16 cellular contexts compared by ENCODE assay signal in the genomic region with DNA sequence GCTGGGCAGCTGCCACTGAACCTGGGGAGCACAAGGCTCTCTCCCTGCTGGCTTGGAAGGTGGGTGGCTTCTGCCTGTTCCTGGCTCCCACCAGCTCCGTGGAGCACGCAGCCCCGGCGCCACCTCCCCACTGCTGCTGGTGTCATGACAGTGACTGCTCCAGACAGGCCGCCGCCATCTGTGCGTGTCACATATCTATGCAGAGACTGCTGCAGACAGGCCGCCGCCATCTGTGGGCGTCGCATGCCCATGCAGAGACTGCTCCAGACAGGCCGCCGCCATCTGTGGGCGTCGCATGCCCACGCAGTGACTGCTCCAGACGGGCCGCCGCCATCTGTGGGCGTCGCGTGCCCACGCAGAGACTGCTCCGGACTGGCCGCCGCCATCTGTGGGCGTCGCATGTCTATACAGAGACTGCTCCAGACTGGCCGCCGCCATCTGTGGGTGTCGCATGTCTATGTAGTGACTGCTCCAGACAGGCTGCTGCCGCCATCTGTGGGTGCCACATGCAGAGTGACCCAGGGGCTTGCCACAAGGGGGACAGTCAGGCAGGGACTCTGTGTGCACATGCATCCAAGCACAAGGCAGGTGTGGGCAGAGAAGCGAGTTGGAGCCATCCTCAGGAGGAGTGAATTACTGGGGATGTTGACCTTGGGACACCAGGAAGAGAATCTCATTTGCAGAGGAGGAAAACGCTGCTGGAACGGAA.
"Had no signal": no experiment of that assay in that cellular context is flagged by ENCODE, and none has a peak within 500 bp of the region (broad histone marks: within the 10 kb centered on the region; RNA-seq: fewer than 3 reads in every experiment).

No MANE protein-coding gene starts in this region.

- H3K27me3 ChIP-seq: breast epithelium, upper lobe of left lung had no signal

- DNase-seq: activated CD4-positive, alpha-beta T cell treated with anti-CD3 and anti-CD28 coated beads, Interleukin-2, amount 50 U/mL, for 48 hours; activated CD8-positive, alpha-beta memory T cell treated with anti-CD3 and anti-CD28 coated beads, Interleukin-2, amount 10 ng/mL, durations not matched to agents 7 days and 5 days; activated gamma-delta T cell; activated naive CD8-positive, alpha-beta T cell treated with anti-CD3 and anti-CD28 coated beads for 36 hours; activated T-cell treated with anti-CD3 and anti-CD28 coated beads, Interleukin-2, amount 50 U/mL, for 24 hours; hypothalamus; left cardiac atrium; midbrain; stimulated activated CD4-positive, alpha-beta T cell treated with anti-CD3 and anti-CD28 coated beads, Interleukin-12 subunit alpha, Interleukin-12 subunit beta, amount 100 ng/mL, for 4 hours; stimulated activated naive CD4-positive, alpha-beta T cell treated with Interleukin-2 at 50 U/mL for 16 hours; T-cell had no signal

- H3K27ac ChIP-seq: breast epithelium, upper lobe of left lung had no signal

- H3K27ac Mint-ChIP-seq: activated CD8-positive, alpha-beta memory T cell treated with anti-CD3 and anti-CD28 coated beads, Interleukin-2, amount 10 ng/mL, durations not matched to agents 7 days and 5 days; activated naive CD8-positive, alpha-beta T cell treated with anti-CD3 and anti-CD28 coated beads for 36 hours; activated T-cell treated with anti-CD3 and anti-CD28 coated beads, Interleukin-2, amount 50 U/mL, for 24 hours; T-cell had no signal

- H3K36me3 Mint-ChIP-seq: T-cell had no signal

- H3K9me3 Mint-ChIP-seq: activated naive CD8-positive, alpha-beta T cell treated with anti-CD3 and anti-CD28 coated beads for 36 hours; activated T-cell treated with anti-CD3 and anti-CD28 coated beads, Interleukin-2, amount 50 U/mL, for 24 hours; T-cell had no signal

- H3K4me3 Mint-ChIP-seq: activated CD8-positive, alpha-beta memory T cell treated with anti-CD3 and anti-CD28 coated beads, Interleukin-2, amount 10 ng/mL, durations not matched to agents 7 days and 5 days; activated naive CD8-positive, alpha-beta T cell treated with anti-CD3 and anti-CD28 coated beads for 36 hours; activated T-cell treated with anti-CD3 and anti-CD28 coated beads, Interleukin-2, amount 50 U/mL, for 24 hours; T-cell had no signal

- H3K4me3 ChIP-seq: breast epithelium, lung, upper lobe of left lung had no signal

- H3K27me3 Mint-ChIP-seq: activated T-cell treated with anti-CD3 and anti-CD28 coated beads, Interleukin-2, amount 50 U/mL, for 24 hours; T-cell had no signal

- H3K36me3 ChIP-seq: breast epithelium, upper lobe of left lung had no signal

- FAIRE-seq: TTC549 had no signal

- H3K9me3 ChIP-seq: breast epithelium, upper lobe of left lung had no signal

- ATAC-seq: activated CD4-positive, CD25-positive, alpha-beta regulatory T cell treated with anti-CD3 and anti-CD28 coated beads, Interleukin-2, amount 50 U/mL, for 24 hours; activated CD8-positive, alpha-beta memory T cell treated with anti-CD3 and anti-CD28 coated beads, Interleukin-2, amount 10 ng/mL, durations not matched to agents 7 days and 5 days; left cardiac atrium; T-cell had no signal
